2 cellular contexts compared by ENCODE assay signal in the genomic region with DNA sequence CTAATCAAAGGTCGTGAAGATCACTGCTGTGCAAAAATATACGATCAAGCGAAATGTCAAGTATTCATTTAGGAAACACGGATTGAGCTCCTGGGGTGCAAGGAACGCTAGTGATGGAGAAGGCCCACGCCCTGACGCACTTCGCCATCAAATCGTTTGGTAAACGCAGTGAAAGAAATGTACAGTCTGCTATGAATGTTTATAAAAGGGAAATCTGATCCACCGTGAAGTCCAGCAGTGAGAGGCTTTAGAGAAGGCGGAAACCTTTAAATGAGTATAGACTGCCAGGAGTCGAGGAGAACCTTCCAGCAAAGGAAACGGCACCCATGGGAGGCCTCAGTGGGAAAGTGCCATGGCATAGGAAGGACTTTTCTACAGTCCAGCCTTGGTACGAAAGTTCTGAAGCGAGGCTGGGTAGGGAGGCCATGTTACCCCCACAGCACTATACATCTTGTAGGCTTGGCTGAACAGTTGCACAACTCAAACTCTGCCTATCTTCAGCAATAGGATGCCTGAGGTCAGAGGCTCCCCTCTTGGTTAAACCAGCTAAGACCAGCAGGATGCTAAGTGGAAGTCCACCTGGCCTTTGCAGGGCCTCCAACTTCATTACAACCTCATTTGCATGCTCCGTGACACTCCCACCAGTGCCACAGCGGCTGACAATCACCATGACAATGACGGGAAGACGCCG.
TF ChIP-seq lines count a peak whose summit lies in the region.

No MANE protein-coding gene starts in this region.

TF ChIP-seq in SK-N-SH, 30 proteins besides CTCF, POLR2A, EP300 and RAD21:
- TF ChIP-seq TAF1 (IDR thresholded peaks at IDR 0.05; ENCODE audit: borderline replicate concordance, low read depth, low read length) (no peak), MXI1 (IDR thresholded peaks at IDR 0.05; ENCODE audit: low read depth, low read length) (no peak), EZH2phosphoT487 (IDR thresholded peaks at IDR 0.05; ENCODE audit: borderline replicate concordance, low read depth) (no peak), MEF2A (IDR thresholded peaks at IDR 0.05; ENCODE audit: borderline replicate concordance, low read depth) (no peak), POLR2AphosphoS5 (IDR thresholded peaks at IDR 0.05; ENCODE audit: low read depth, low read length) (no peak), NRF1 (IDR thresholded peaks at IDR 0.05; ENCODE audit: low read depth, low read length) (no peak), TCF12 (IDR thresholded peaks at IDR 0.05) (no peak), RXRA (IDR thresholded peaks at IDR 0.05; ENCODE audit: borderline replicate concordance, low read depth) (no peak), FOXJ3 (CRISPR knock-in tag; IDR thresholded peaks at IDR 0.05) (no peak), TEAD4 (IDR thresholded peaks at IDR 0.05; ENCODE audit: borderline replicate concordance, insufficient read depth) (no peak), SMC3 (IDR thresholded peaks at IDR 0.05; ENCODE audit: low read depth, low read length) (no peak), USF2 (IDR thresholded peaks at IDR 0.05; ENCODE audit: borderline replicate concordance, low read depth, low read length) (no peak), RCOR1 (IDR thresholded peaks at IDR 0.05; ENCODE audit: low read length) (no peak)
- TF ChIP-seq, protein P1, sequence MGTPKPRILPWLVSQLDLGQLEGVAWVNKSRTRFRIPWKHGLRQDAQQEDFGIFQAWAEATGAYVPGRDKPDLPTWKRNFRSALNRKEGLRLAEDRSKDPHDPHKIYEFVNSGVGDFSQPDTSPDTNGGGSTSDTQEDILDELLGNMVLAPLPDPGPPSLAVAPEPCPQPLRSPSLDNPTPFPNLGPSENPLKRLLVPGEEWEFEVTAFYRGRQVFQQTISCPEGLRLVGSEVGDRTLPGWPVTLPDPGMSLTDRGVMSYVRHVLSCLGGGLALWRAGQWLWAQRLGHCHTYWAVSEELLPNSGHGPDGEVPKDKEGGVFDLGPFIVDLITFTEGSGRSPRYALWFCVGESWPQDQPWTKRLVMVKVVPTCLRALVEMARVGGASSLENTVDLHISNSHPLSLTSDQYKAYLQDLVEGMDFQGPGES (IDR thresholded peaks at IDR 0.05; ENCODE audit: low read depth, low read length), result no peak
- TF ChIP-seq, protein P2, sequence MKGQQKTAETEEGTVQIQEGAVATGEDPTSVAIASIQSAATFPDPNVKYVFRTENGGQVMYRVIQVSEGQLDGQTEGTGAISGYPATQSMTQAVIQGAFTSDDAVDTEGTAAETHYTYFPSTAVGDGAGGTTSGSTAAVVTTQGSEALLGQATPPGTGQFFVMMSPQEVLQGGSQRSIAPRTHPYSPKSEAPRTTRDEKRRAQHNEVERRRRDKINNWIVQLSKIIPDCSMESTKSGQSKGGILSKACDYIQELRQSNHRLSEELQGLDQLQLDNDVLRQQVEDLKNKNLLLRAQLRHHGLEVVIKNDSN (IDR thresholded peaks at IDR 0.05; ENCODE audit: borderline replicate concordance, low read depth), result no peak
- TF ChIP-seq, protein P3, sequence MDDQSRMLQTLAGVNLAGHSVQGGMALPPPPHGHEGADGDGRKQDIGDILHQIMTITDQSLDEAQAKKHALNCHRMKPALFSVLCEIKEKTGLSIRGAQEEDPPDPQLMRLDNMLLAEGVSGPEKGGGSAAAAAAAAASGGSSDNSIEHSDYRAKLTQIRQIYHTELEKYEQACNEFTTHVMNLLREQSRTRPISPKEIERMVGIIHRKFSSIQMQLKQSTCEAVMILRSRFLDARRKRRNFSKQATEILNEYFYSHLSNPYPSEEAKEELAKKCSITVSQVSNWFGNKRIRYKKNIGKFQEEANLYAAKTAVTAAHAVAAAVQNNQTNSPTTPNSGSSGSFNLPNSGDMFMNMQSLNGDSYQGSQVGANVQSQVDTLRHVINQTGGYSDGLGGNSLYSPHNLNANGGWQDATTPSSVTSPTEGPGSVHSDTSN (IDR thresholded peaks at IDR 0.05), result no peak

TF ChIP-seq in SK-N-SH treated with all-trans-retinoic acid at 6 μM for 48 hours, 23 proteins besides CTCF, POLR2A, EP300 and RAD21:
- TF ChIP-seq ESRRG (CRISPR knock-in tag; IDR thresholded peaks at IDR 0.05), result no peak
- no peak for TF ChIP-seq ARNTL (CRISPR knock-in tag; IDR thresholded peaks at IDR 0.05; ENCODE audit: borderline replicate concordance, low read depth)
- no peak for TF ChIP-seq PATZ1 (CRISPR knock-in tag; IDR thresholded peaks at IDR 0.05; ENCODE audit: borderline replicate concordance)
- TF ChIP-seq ZFP30 (CRISPR knock-in tag; IDR thresholded peaks at IDR 0.05), result no peak
- no peak for TF ChIP-seq TSHZ2 (CRISPR knock-in tag; IDR thresholded peaks at IDR 0.05)
- no peak for TF ChIP-seq CSDC2 (CRISPR knock-in tag; IDR thresholded peaks at IDR 0.05)
- no peak for TF ChIP-seq RARB (CRISPR knock-in tag; IDR thresholded peaks at IDR 0.05)
- TF ChIP-seq ZFP3 (CRISPR knock-in tag; IDR thresholded peaks at IDR 0.05), result no peak
- no peak for TF ChIP-seq ZNF565 (CRISPR knock-in tag; conservative IDR thresholded peaks at IDR 0.05; ENCODE audit: low read depth)
- TF ChIP-seq PPARA (CRISPR knock-in tag; IDR thresholded peaks at IDR 0.05; ENCODE audit: borderline replicate concordance), result no peak
- no peak for TF ChIP-seq BACH2 (CRISPR knock-in tag; IDR thresholded peaks at IDR 0.05; ENCODE audit: borderline replicate concordance)
- no peak for TF ChIP-seq CREB5 (CRISPR knock-in tag; IDR thresholded peaks at IDR 0.05; ENCODE audit: low read depth)
- TF ChIP-seq GLIS3 (CRISPR knock-in tag; IDR thresholded peaks at IDR 0.05), result no peak
- no peak for TF ChIP-seq ZNF8 (CRISPR knock-in tag; IDR thresholded peaks at IDR 0.05)
- TF ChIP-seq, protein P4, sequence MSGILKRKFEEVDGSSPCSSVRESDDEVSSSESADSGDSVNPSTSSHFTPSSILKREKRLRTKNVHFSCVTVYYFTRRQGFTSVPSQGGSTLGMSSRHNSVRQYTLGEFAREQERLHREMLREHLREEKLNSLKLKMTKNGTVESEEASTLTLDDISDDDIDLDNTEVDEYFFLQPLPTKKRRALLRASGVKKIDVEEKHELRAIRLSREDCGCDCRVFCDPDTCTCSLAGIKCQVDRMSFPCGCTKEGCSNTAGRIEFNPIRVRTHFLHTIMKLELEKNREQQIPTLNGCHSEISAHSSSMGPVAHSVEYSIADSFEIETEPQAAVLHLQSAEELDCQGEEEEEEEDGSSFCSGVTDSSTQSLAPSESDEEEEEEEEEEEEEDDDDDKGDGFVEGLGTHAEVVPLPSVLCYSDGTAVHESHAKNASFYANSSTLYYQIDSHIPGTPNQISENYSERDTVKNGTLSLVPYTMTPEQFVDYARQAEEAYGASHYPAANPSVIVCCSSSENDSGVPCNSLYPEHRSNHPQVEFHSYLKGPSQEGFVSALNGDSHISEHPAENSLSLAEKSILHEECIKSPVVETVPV (CRISPR knock-in tag; IDR thresholded peaks at IDR 0.05), result no peak
- TF ChIP-seq OSR1 (CRISPR knock-in tag; IDR thresholded peaks at IDR 0.05), result no peak
- TF ChIP-seq POU6F1 (CRISPR knock-in tag; IDR thresholded peaks at IDR 0.05; ENCODE audit: borderline replicate concordance, low read depth), result no peak
